In genomic region chr22:31610611-31611010, GRCh38 we compare ENCODE assay signal across 1 cellular context.
TF ChIP-seq lines count a peak whose summit lies in the region.

No MANE protein-coding gene starts in this region.

TF ChIP-seq in IMR-90, 13 proteins besides CTCF, POLR2A, EP300 and RAD21 (continued from another document):
- TF ChIP-seq RFX5 (IDR thresholded peaks at IDR 0.05; ENCODE audit: low read depth, low read length) = no peak
- TF ChIP-seq CEBPB (IDR thresholded peaks at IDR 0.05; ENCODE audit: low read depth, low read length) = no peak
- no peak for TF ChIP-seq FOS (IDR thresholded peaks at IDR 0.05; ENCODE audit: low read depth, low read length)
- no peak for TF ChIP-seq MAFK (IDR thresholded peaks at IDR 0.05; ENCODE audit: low read depth, low read length)
- no peak for TF ChIP-seq MAZ (IDR thresholded peaks at IDR 0.05; ENCODE audit: borderline replicate concordance, low read depth, low read length)
- TF ChIP-seq SMC3 (IDR thresholded peaks at IDR 0.05; ENCODE audit: low read depth, low read length) = no peak
- TF ChIP-seq CHD1 (IDR thresholded peaks at IDR 0.05; ENCODE audit: low read depth, low read length) = no peak
- no peak for TF ChIP-seq USF2 (IDR thresholded peaks at IDR 0.05; ENCODE audit: low read depth, low read length)
TF ChIP-seq in IMR-90: peak in this region for 0.
